Comparison of ENCODE assay signal across 1 cellular context in the genomic region with DNA sequence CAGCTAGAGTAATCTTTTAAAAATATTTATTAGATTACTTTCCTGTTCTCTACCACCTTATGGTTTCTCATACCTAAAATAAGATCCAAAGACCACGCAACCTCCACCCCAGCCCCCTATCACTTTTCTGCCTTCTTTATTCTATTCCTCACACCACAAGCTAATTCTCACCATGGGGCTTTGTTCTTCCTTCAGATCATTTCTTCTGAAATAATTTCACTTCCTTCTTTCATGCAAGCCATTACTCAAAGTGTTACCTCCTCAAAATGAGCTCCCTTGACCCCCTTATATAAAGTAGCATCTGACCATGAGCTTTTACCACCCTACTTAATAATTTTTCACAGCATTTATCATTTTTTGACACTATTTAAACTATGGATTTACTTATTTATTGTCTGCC.
A peak's percentile ranks its signal among the peaks of the same experiment; 100 is the strongest.
TF ChIP-seq lines count a peak whose summit lies in the region.

No MANE protein-coding gene starts in this region.

TF ChIP-seq in GM12878, 131 proteins besides CTCF, POLR2A, EP300 and RAD21 (continued from another document):
- TF ChIP-seq SRF (IDR thresholded peaks at IDR 0.05; ENCODE audit: low read depth in 2 of 2, low read length in 2 of 2) (no peak), YY1 (IDR thresholded peaks at IDR 0.05; ENCODE audit: low read depth, low read length) (no peak), BHLHE40 (IDR thresholded peaks at IDR 0.05; ENCODE audit: borderline replicate concordance in 1 of 2, low read depth in 2 of 2, low read length in 1 of 2) (no peak), KAT2A (conservative IDR thresholded peaks at IDR 0.05; ENCODE audit: control insufficient read depth, low read depth, low read length) (no peak), ASH2L (IDR thresholded peaks at IDR 0.05; ENCODE audit: borderline replicate concordance, low read depth) (no peak), MYC (IDR thresholded peaks at IDR 0.05; ENCODE audit: insufficient read depth, insufficient read length, insufficient replicate concordance, low read length, severe bottlenecking) (no peak), SMAD5 (IDR thresholded peaks at IDR 0.05; ENCODE audit: low read depth) (no peak), MTA3 (IDR thresholded peaks at IDR 0.05; ENCODE audit: borderline replicate concordance, low read length) (no peak), DPF2 (IDR thresholded peaks at IDR 0.05) (no peak), JUNB (IDR thresholded peaks at IDR 0.05) (no peak), IKZF2 (IDR thresholded peaks at IDR 0.05) (peak; percentile 7 to 36; a peak in 1 of 4 replicates)
- TF ChIP-seq, protein P1, sequence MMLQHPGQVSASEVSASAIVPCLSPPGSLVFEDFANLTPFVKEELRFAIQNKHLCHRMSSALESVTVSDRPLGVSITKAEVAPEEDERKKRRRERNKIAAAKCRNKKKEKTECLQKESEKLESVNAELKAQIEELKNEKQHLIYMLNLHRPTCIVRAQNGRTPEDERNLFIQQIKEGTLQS (IDR thresholded peaks at IDR 0.05; ENCODE audit: borderline replicate concordance, extremely low read depth, low read depth, low read length) = no peak
- TF ChIP-seq, protein P2, sequence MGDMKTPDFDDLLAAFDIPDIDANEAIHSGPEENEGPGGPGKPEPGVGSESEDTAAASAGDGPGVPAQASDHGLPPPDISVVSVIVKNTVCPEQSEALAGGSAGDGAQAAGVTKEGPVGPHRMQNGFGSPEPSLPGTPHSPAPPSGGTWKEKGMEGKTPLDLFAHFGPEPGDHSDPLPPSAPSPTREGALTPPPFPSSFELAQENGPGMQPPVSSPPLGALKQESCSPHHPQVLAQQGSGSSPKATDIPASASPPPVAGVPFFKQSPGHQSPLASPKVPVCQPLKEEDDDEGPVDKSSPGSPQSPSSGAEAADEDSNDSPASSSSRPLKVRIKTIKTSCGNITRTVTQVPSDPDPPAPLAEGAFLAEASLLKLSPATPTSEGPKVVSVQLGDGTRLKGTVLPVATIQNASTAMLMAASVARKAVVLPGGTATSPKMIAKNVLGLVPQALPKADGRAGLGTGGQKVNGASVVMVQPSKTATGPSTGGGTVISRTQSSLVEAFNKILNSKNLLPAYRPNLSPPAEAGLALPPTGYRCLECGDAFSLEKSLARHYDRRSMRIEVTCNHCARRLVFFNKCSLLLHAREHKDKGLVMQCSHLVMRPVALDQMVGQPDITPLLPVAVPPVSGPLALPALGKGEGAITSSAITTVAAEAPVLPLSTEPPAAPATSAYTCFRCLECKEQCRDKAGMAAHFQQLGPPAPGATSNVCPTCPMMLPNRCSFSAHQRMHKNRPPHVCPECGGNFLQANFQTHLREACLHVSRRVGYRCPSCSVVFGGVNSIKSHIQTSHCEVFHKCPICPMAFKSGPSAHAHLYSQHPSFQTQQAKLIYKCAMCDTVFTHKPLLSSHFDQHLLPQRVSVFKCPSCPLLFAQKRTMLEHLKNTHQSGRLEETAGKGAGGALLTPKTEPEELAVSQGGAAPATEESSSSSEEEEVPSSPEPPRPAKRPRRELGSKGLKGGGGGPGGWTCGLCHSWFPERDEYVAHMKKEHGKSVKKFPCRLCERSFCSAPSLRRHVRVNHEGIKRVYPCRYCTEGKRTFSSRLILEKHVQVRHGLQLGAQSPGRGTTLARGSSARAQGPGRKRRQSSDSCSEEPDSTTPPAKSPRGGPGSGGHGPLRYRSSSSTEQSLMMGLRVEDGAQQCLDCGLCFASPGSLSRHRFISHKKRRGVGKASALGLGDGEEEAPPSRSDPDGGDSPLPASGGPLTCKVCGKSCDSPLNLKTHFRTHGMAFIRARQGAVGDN (IDR thresholded peaks at IDR 0.05) = no peak
- TF ChIP-seq, protein P3, sequence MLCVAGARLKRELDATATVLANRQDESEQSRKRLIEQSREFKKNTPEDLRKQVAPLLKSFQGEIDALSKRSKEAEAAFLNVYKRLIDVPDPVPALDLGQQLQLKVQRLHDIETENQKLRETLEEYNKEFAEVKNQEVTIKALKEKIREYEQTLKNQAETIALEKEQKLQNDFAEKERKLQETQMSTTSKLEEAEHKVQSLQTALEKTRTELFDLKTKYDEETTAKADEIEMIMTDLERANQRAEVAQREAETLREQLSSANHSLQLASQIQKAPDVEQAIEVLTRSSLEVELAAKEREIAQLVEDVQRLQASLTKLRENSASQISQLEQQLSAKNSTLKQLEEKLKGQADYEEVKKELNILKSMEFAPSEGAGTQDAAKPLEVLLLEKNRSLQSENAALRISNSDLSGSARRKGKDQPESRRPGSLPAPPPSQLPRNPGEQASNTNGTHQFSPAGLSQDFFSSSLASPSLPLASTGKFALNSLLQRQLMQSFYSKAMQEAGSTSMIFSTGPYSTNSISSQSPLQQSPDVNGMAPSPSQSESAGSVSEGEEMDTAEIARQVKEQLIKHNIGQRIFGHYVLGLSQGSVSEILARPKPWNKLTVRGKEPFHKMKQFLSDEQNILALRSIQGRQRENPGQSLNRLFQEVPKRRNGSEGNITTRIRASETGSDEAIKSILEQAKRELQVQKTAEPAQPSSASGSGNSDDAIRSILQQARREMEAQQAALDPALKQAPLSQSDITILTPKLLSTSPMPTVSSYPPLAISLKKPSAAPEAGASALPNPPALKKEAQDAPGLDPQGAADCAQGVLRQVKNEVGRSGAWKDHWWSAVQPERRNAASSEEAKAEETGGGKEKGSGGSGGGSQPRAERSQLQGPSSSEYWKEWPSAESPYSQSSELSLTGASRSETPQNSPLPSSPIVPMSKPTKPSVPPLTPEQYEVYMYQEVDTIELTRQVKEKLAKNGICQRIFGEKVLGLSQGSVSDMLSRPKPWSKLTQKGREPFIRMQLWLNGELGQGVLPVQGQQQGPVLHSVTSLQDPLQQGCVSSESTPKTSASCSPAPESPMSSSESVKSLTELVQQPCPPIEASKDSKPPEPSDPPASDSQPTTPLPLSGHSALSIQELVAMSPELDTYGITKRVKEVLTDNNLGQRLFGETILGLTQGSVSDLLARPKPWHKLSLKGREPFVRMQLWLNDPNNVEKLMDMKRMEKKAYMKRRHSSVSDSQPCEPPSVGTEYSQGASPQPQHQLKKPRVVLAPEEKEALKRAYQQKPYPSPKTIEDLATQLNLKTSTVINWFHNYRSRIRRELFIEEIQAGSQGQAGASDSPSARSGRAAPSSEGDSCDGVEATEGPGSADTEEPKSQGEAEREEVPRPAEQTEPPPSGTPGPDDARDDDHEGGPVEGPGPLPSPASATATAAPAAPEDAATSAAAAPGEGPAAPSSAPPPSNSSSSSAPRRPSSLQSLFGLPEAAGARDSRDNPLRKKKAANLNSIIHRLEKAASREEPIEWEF (IDR thresholded peaks at IDR 0.05; ENCODE audit: insufficient replicate concordance, low read depth, low read length) = no peak
TF ChIP-seq in GM12878: peak in this region for 5.
